Comparison of ENCODE assay signal across 7 cellular contexts in the genomic region with DNA sequence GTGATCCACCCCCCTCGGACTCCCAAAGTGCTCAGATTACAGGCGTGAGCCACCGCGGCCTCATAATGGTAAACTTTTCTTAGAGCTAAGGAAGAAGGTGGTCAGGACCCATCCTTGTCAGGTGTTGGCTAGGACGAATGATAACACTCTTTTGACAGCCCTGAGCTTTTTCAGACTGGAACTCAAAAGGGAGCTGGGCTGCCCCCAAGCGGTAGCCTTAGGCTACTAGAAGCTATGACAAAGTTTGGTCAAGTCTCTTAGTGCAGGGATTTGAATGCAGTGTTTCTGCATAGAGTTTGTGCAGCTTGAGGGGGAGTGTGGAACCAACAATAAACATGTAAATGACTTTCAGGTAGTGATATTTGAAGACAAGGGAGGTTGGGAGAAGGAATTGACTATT. TPM values are rescaled to one million over a fixed set of nuclear protein-coding genes. Genes with fewer than 3 reads are reported as not detected.
DNase-seq lines count a peak whose midpoint lies in the region; ATAC-seq, FAIRE-seq and TF ChIP-seq lines count a peak whose summit lies in the region.

No MANE protein-coding gene starts in this region.

- ATAC-seq in T-cell (replicated peaks in 1 of 4) = peak in 2 of 4 experiments; percentile 29 to 50
- no peak for ATAC-seq in GM21515 (IDR thresholded peaks at IDR 0.05; ENCODE audit: unreplicated experiment)

- DNase-seq in ELF-1 (ENCODE audit: low read depth, low spot score) (peak; percentile 72), KG1 (lab: John Stamatoyannopoulos, UW) (peak; percentile 2), T-cell (peak in 25 of 34 experiments; percentile 7 to 48 (median 34)), cerebellar cortex (ENCODE audit: low spot score) (peak; percentile 45), myocyte (ENCODE audit: low read depth) (peak; percentile 33), H54 (ENCODE audit: insufficient read length, low spot score) (no peak)

- POLR2A ChIA-PET in T-cell (lab: Charles Lee) = interaction anchor here (0.6 to 0.7 kb wide), 2 partner anchors 31 to 133 kb away, joined by 3 read pairs; no protein-coding TSS in a partner anchor

- no peaks in the 10 kb centered on the region for H3K9me3 Mint-ChIP-seq in T-cell

- H3K27me3 Mint-ChIP-seq in T-cell = peaks cover 0 to 8% of the 10 kb centered on the region in 2 donors

- no peak overlapping the region for H3K4me3 Mint-ChIP-seq in T-cell

- no peaks in the 10 kb centered on the region for H3K36me3 Mint-ChIP-seq in T-cell

- H3K27ac Mint-ChIP-seq in T-cell = no peak overlapping the region

- TF ChIP-seq POLR2A in H54 (IDR thresholded peaks at IDR 0.05; ENCODE audit: low read depth, low read length) = no peak

- peaks cover 0 to 10% (median 5%) of the 10 kb centered on the region in 3 donors for H3K4me1 Mint-ChIP-seq in T-cell

- CTCF ChIA-PET in T-cell (lab: Charles Lee) = interaction anchor here (0.6 to 1.7 kb wide), 19 partner anchors 9 to 220 kb away, joined by 3 to 11 read pairs (median 3); no protein-coding TSS in a partner anchor

- no peak for FAIRE-seq in H54 (lab: Jason Lieb, UNC)

RNA-seq across cellular contexts. Expression of gene HSD17B10, which starts 11.8 kb away (rescaled TPM):
- total RNA-seq in T-cell = 10 to 100 TPM; 36.6 to 60.0 (median 43.3) TPM
- total RNA-seq in myocyte = 80.2 and 95.6 TPM in 2 replicates
- polyA plus RNA-seq in myocyte (2012) = 112 TPM

RNA-seq across cellular contexts. Expression of gene RIBC1, which starts 23.3 kb away (rescaled TPM):
- total RNA-seq in T-cell (1 to 10 TPM; 1.5 to 2.7 (median 2.1) TPM), myocyte (0.16 and 1.1 TPM in 2 replicates)
- 0.98 TPM for polyA plus RNA-seq in myocyte (2012)

RNA-seq across cellular contexts. Expression of gene SMC1A, which starts 23.5 kb away (rescaled TPM):
- 10 to 100 TPM; 46.8 to 73.0 (median 66.0) TPM for total RNA-seq in T-cell
- total RNA-seq in myocyte = 14.9 and 22.1 TPM in 2 replicates
- polyA plus RNA-seq in myocyte (2012) = 18.5 TPM
